Comparison of ENCODE assay signal across 30 cellular contexts in genomic region chr10:7889947-7890542, GRCh38.
A peak's percentile ranks its signal among the peaks of the same experiment; 100 is the strongest.
DNase-seq lines count a peak whose midpoint lies in the region; ATAC-seq, FAIRE-seq and TF ChIP-seq lines count a peak whose summit lies in the region.
"Had no signal": no experiment of that assay in that cellular context is flagged by ENCODE, and none has a peak within 500 bp of the region (broad histone marks: within the 10 kb centered on the region; RNA-seq: fewer than 3 reads in every experiment).

No MANE protein-coding gene starts in this region.

- no peaks in the 10 kb centered on the region for H3K36me3 Mint-ChIP-seq in MCF 10A (ENCODE audit: insufficient read depth, unreplicated experiment)
- no peaks in the 10 kb centered on the region for H3K36me3 Mint-ChIP-seq in osteocyte (ENCODE audit: unreplicated experiment)

- POLR2A ChIA-PET in MCF 10A (lab: Yijun Ruan, JAX): interaction anchor here (0.7 to 0.9 kb wide), 2 partner anchors 15 to 81 kb away, joined by 3 read pairs; no protein-coding TSS in a partner anchor

- H3K4me1 ChIP-seq in mammary epithelial cell (ENCODE audit: insufficient read depth, low read length): no peaks in the 10 kb centered on the region
- peaks cover 8% of the 10 kb centered on the region for H3K4me1 ChIP-seq in OCI-LY3 (ENCODE audit: low read length)
- no peaks in the 10 kb centered on the region for H3K4me1 ChIP-seq in kidney (ENCODE audit: control insufficient read depth in 1 of 2, insufficient read depth in 1 of 2, low read depth in 1 of 2, low read length in 2 of 2)
- H3K4me1 ChIP-seq: esophagus squamous epithelium, SJSA1 had no signal

- H3K4me3 ChIP-seq in mammary epithelial cell (replicated peaks in 1 of 3; ENCODE audit: insufficient read depth in 1 of 3, low read depth in 2 of 3, low read length in 3 of 3) (no peak overlapping the region), OCI-LY3 (ENCODE audit: low read length) (no peak overlapping the region), kidney (ENCODE audit: low read length in 2 of 2) (no peak overlapping the region)
- H3K4me3 ChIP-seq: esophagus squamous epithelium, K562, SJSA1, skin epidermis had no signal

- H3K36me3 ChIP-seq in mammary epithelial cell (ENCODE audit: insufficient read depth, low read length) (no peaks in the 10 kb centered on the region), OCI-LY3 (replicated peaks; ENCODE audit: low read depth, low read length) (no peaks in the 10 kb centered on the region), kidney (ENCODE audit: control insufficient read depth in 1 of 2, insufficient read depth in 2 of 2, low read length in 2 of 2) (no peaks in the 10 kb centered on the region)
- H3K36me3 ChIP-seq: esophagus squamous epithelium, SJSA1 had no signal

- H3K9me3 ChIP-seq in mammary epithelial cell (replicated peaks; ENCODE audit: insufficient read depth, low read length) (no peaks in the 10 kb centered on the region), OCI-LY3 (ENCODE audit: insufficient read depth, low read length) (no peaks in the 10 kb centered on the region), kidney (ENCODE audit: control insufficient read depth in 1 of 2, low read length in 2 of 2) (no peaks in the 10 kb centered on the region)
- H3K9me3 ChIP-seq: esophagus squamous epithelium, SJSA1 had no signal

- H3K9me3 Mint-ChIP-seq in MCF 10A (ENCODE audit: unreplicated experiment) (no peaks in the 10 kb centered on the region), osteocyte (ENCODE audit: unreplicated experiment) (no peaks in the 10 kb centered on the region)
- H3K9me3 Mint-ChIP-seq in stimulated activated naive CD8-positive, alpha-beta T cell treated with anti-CD3 and anti-CD28 coated beads, Interleukin-15, amount 100 ng/mL, for 72 hours: no peaks in the 10 kb centered on the region
- H3K9me3 Mint-ChIP-seq: activated T-cell treated with anti-CD3 and anti-CD28 coated beads, Interleukin-2, amount 50 U/mL, for 4 hours; endodermal cell; naive thymus-derived CD4-positive, alpha-beta T cell had no signal

- FAIRE-seq in kidney (lab: Jason Lieb, UNC): no peak
- FAIRE-seq: A204.1, frontal cortex, K562 had no signal

- peak; percentile 75 for ATAC-seq in HG02759 (IDR thresholded peaks at IDR 0.05; ENCODE audit: unreplicated experiment)
- ATAC-seq in stimulated activated naive CD8-positive, alpha-beta T cell treated with anti-CD3 and anti-CD28 coated beads, Interleukin-15, amount 100 ng/mL, for 72 hours: no peak
- ATAC-seq: activated CD4-positive, alpha-beta T cell treated with anti-CD3 and anti-CD28 coated beads for 36 hours; activated T-cell treated with anti-CD3 and anti-CD28 coated beads, Interleukin-2, amount 50 U/mL, for 4 hours; K562; left lobe of liver; naive thymus-derived CD4-positive, alpha-beta T cell had no signal

- H3K4me3 Mint-ChIP-seq in MCF 10A (ENCODE audit: unreplicated experiment) (no peak overlapping the region), osteocyte (ENCODE audit: unreplicated experiment) (no peak overlapping the region)
- no peak overlapping the region for H3K4me3 Mint-ChIP-seq in stimulated activated naive CD8-positive, alpha-beta T cell treated with anti-CD3 and anti-CD28 coated beads, Interleukin-15, amount 100 ng/mL, for 72 hours
- H3K4me3 Mint-ChIP-seq: activated CD4-positive, alpha-beta T cell treated with anti-CD3 and anti-CD28 coated beads for 36 hours; activated T-cell treated with anti-CD3 and anti-CD28 coated beads, Interleukin-2, amount 50 U/mL, for 4 hours; endodermal cell had no signal

- H2AFZ ChIP-seq in mammary epithelial cell (ENCODE audit: low read depth, low read length) (no peak overlapping the region), OCI-LY3 (ENCODE audit: low read depth, low read length) (no peak overlapping the region)

- CTCF ChIA-PET in MCF 10A (lab: Yijun Ruan, JAX) (no interaction called here), mammary epithelial cell (lab: Charles Lee; ENCODE audit: low non-redundant PET) (no interaction called here)

- BruUV-seq in MCF 10A (replicated peaks; lab: Mats Ljungman, UMichigan) (no TSS peak), mammary epithelial cell (replicated peaks; lab: Mats Ljungman, UMichigan) (no TSS peak)

- TF ChIP-seq CTCF in MCF 10A (IDR thresholded peaks at IDR 0.05; ENCODE audit: unreplicated experiment) (no peak), mammary epithelial cell (conservative IDR thresholded peaks at IDR 0.05 in 1 of 2, IDR thresholded peaks at IDR 0.05 in 1 of 2; ENCODE audit: extremely low read depth in 1 of 2, insufficient read depth in 1 of 2, low read depth in 1 of 2, low read length in 2 of 2) (no peak), OCI-LY3 (IDR thresholded peaks at IDR 0.05; ENCODE audit: low read depth, low read length) (no peak), osteocyte (IDR thresholded peaks at IDR 0.05) (no peak), kidney (IDR thresholded peaks at IDR 0.05; ENCODE audit: borderline replicate concordance, extremely low read depth, insufficient read depth) (no peak)

- H3K27ac ChIP-seq in mammary epithelial cell (ENCODE audit: insufficient read depth, low read depth, low read length) (no peak overlapping the region), OCI-LY3 (ENCODE audit: low read length) (no peak overlapping the region), kidney (ENCODE audit: low read depth in 2 of 2, low read length in 2 of 2) (no peak overlapping the region)
- H3K27ac ChIP-seq: esophagus squamous epithelium, SJSA1, skin epidermis had no signal

- no peaks in the 10 kb centered on the region for H4K20me1 ChIP-seq in mammary epithelial cell (ENCODE audit: insufficient read depth, low read length)
- H4K20me1 ChIP-seq in OCI-LY3 (ENCODE audit: insufficient read depth, low read length): peaks cover 3% of the 10 kb centered on the region; the same call in 1 of the 2 replicates

- 77% methylated on average over 5 of the region's 5 CpGs for WGBS in mammary epithelial cell (ENCODE audit: low coverage, missing lambda C conversion rate)

- H3K4me2 ChIP-seq in mammary epithelial cell (ENCODE audit: insufficient read depth, low read depth, low read length) (no peak overlapping the region), OCI-LY3 (ENCODE audit: low read length) (peak overlapping the region; percentile 20; the same call in 1 of the 2 replicates)

- H3K9ac ChIP-seq in mammary epithelial cell (ENCODE audit: insufficient read depth, low read length) (no peak overlapping the region), OCI-LY3 (ENCODE audit: low read length) (no peak overlapping the region), kidney (ENCODE audit: low read length in 2 of 2) (no peak overlapping the region)

- peaks cover under 1% of the 10 kb centered on the region for H3K4me1 Mint-ChIP-seq in MCF 10A (ENCODE audit: insufficient read depth, unreplicated experiment)
- H3K4me1 Mint-ChIP-seq in osteocyte (ENCODE audit: unreplicated experiment): peaks cover 14% of the 10 kb centered on the region
- peaks cover 37% of the 10 kb centered on the region for H3K4me1 Mint-ChIP-seq in stimulated activated naive CD8-positive, alpha-beta T cell treated with anti-CD3 and anti-CD28 coated beads, Interleukin-15, amount 100 ng/mL, for 72 hours

- no peaks in the 10 kb centered on the region for H3K27me3 ChIP-seq in mammary epithelial cell (ENCODE audit: insufficient read depth, low read length)
- H3K27me3 ChIP-seq in OCI-LY3 (ENCODE audit: low read depth, low read length): no peaks in the 10 kb centered on the region
- H3K27me3 ChIP-seq: esophagus squamous epithelium, SJSA1 had no signal

- dilution Hi-C loops in mammary epithelial cell (cut with HindIII; ENCODE audit: low sequenced_read_pairs): no loop called here

- DNase-seq in MCF 10A (ENCODE audit: unreplicated experiment) (no peak), mammary epithelial cell (no peak), activated gamma-delta T cell treated with Interleukin-2 at 50 U/mL for 16 hours (no peak), osteocyte (ENCODE audit: extremely low spot score, unreplicated experiment) (no peak), kidney (no peak)
- DNase-seq in stimulated activated naive CD8-positive, alpha-beta T cell treated with anti-CD3 and anti-CD28 coated beads, Interleukin-15, amount 100 ng/mL, for 72 hours: no peak
- DNase-seq: activated CD4-positive, alpha-beta T cell treated with anti-CD3 and anti-CD28 coated beads for 36 hours; activated naive CD4-positive, alpha-beta T cell treated with anti-CD3 and anti-CD28 coated beads, Interleukin-2, amount 50 U/mL, for 16 hours; activated T-cell treated with anti-CD3 and anti-CD28 coated beads, Interleukin-2, amount 50 U/mL, for 4 hours; AML-193; anterior cingulate cortex; cortex of kidney; DMS79; endodermal cell; esophagus squamous epithelium; GF-D8; GOT3; naive thymus-derived CD4-positive, alpha-beta T cell; NCI-H1694; NCI-H2171 treated with DMSO at 0.1 percent for 48 hours; NCI-H524; trophoblast cell had no signal

- H3K27me3 Mint-ChIP-seq in MCF 10A (ENCODE audit: insufficient read depth, unreplicated experiment): no peaks in the 10 kb centered on the region
- H3K27me3 Mint-ChIP-seq in osteocyte (ENCODE audit: unreplicated experiment): no peaks in the 10 kb centered on the region
- H3K27me3 Mint-ChIP-seq in stimulated activated naive CD8-positive, alpha-beta T cell treated with anti-CD3 and anti-CD28 coated beads, Interleukin-15, amount 100 ng/mL, for 72 hours: no peaks in the 10 kb centered on the region
- H3K27me3 Mint-ChIP-seq: activated CD4-positive, alpha-beta T cell treated with anti-CD3 and anti-CD28 coated beads for 36 hours; naive thymus-derived CD4-positive, alpha-beta T cell had no signal

- intact Hi-C loops in MCF 10A (cut with micrococcal nuclease): no loop called here
- intact Hi-C loops in mammary epithelial cell (cut with micrococcal nuclease): no loop called here
- intact Hi-C loops in kidney (cut with DNase I): no loop called here

- peak overlapping the region; percentile 10 for H3K27ac Mint-ChIP-seq in MCF 10A (ENCODE audit: low read depth, unreplicated experiment)
- no peak overlapping the region for H3K27ac Mint-ChIP-seq in osteocyte (ENCODE audit: unreplicated experiment)
- peak overlapping the region in 1 of 2 donors; percentile 72 for H3K27ac Mint-ChIP-seq in stimulated activated naive CD8-positive, alpha-beta T cell treated with anti-CD3 and anti-CD28 coated beads, Interleukin-15, amount 100 ng/mL, for 72 hours
- H3K27ac Mint-ChIP-seq: activated CD4-positive, alpha-beta T cell treated with anti-CD3 and anti-CD28 coated beads for 36 hours; endodermal cell had no signal

- in situ Hi-C loops in mammary epithelial cell (cut with MboI; ENCODE audit: low sequenced_read_pairs in 2 of 2): no loop called here

- peaks cover 27% of the 10 kb centered on the region for H3K79me2 ChIP-seq in mammary epithelial cell (ENCODE audit: insufficient read depth, low read length)
- no peaks in the 10 kb centered on the region for H3K79me2 ChIP-seq in OCI-LY3 (ENCODE audit: low read length)
